10 cellular contexts compared by ENCODE assay signal in the genomic region with DNA sequence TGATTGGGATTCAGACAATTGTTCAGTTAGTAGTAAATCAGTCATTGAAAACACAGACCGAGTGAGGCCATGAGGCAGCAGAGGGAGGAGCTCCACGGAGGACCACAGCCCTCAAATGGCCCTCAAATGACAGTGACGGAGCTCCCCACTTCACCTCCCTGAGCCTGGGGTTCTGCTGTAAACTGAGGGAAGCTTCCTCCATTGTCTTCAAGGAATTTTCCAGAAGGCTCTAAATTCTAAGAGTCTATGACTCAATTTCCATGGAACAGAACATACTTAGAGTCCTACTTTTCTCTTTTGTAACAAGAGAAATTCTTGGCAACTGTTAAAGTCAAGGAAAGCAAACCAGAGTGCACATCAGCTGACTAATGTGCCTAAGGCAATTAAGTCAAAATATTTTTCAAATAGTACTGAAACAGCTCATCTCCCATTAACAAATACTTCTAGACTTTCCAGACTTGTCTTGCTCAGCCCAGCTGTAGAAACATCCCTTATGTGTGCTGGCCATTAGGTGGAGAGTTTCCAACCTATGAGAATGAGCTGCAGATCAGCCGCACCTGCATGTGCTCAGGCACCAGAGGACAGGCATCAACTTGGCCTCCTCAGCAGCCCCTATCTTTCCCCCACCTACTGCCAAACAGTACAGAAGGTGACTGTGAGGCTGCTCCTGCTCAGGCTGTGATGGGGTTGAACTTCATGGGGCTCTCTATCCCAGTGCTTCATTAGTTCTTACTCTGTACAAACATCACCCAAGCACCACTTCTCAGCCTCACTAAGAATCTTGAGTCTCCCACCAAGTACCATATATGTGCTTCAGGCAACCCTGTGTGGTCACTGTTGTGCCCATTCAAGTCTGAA. TPM values are rescaled to one million over a fixed set of nuclear protein-coding genes. Genes with fewer than 3 reads are reported as not detected.
DNase-seq lines count a peak whose midpoint lies in the region; ATAC-seq and TF ChIP-seq lines count a peak whose summit lies in the region.
"Had no signal": no experiment of that assay in that cellular context is flagged by ENCODE, and none has a peak within 500 bp of the region (broad histone marks: within the 10 kb centered on the region; RNA-seq: fewer than 3 reads in every experiment).

No MANE protein-coding gene starts in this region.

- DNase-seq in GM03348 (ENCODE audit: low spot score) (peak; percentile 85), body of pancreas (no peak), left ventricle myocardium inferior (no peak), SIG-M5 (lab: John Stamatoyannopoulos, UW) (no peak), HuH-7 (ENCODE audit: low spot score) (no peak)
- DNase-seq: activated naive CD8-positive, alpha-beta T cell treated with anti-CD3 and anti-CD28 coated beads for 36 hours; DND-41 had no signal

- H3K4me1 ChIP-seq in body of pancreas (peaks cover 34% of the 10 kb centered on the region), left ventricle myocardium inferior (peaks cover 61% of the 10 kb centered on the region), skeletal muscle satellite cell (ENCODE audit: control insufficient read depth, insufficient read depth, low read length) (peaks cover 22% of the 10 kb centered on the region)

- H3K4me3 ChIP-seq in body of pancreas (no peak overlapping the region), left ventricle myocardium inferior (no peak overlapping the region), skeletal muscle satellite cell (ENCODE audit: low read length) (peak overlapping the region; percentile 21)

- ATAC-seq in body of pancreas (peak; percentile 55), HG03520 (IDR thresholded peaks at IDR 0.05; ENCODE audit: unreplicated experiment) (no peak), HG02571 (IDR thresholded peaks at IDR 0.05; ENCODE audit: unreplicated experiment) (no peak)

- H3K4me2 ChIP-seq in skeletal muscle satellite cell (ENCODE audit: low read length): peak overlapping the region; percentile 36

- H3K27ac ChIP-seq in body of pancreas: peak overlapping the region in 2 of 4 donors; percentile 1 to 4
- peak overlapping the region; percentile 72 for H3K27ac ChIP-seq in left ventricle myocardium inferior (replicated peaks)

- H3K27me3 ChIP-seq in body of pancreas (no peaks in the 10 kb centered on the region), left ventricle myocardium inferior (ENCODE audit: low read depth) (no peaks in the 10 kb centered on the region), skeletal muscle satellite cell (ENCODE audit: control insufficient read depth, insufficient read depth, low read length) (no peaks in the 10 kb centered on the region)

- intact Hi-C loops in body of pancreas (cut with DNase I) (no loop called here), left ventricle myocardium inferior (cut with micrococcal nuclease) (no loop called here)

- 70 to 72% methylated on average over 4 of the region's 4 CpGs for WGBS in body of pancreas, 2 donors

- TF ChIP-seq CTCF in body of pancreas (IDR thresholded peaks at IDR 0.05): no peak
- no peak for TF ChIP-seq CTCF in left ventricle myocardium inferior (IDR thresholded peaks at IDR 0.05; ENCODE audit: borderline replicate concordance)

- no peak for TF ChIP-seq POLR2A in body of pancreas (IDR thresholded peaks at IDR 0.05)

- H3K9ac ChIP-seq in skeletal muscle satellite cell (ENCODE audit: low read depth, low read length): peak overlapping the region; percentile 40

- H3K9me3 ChIP-seq in body of pancreas (no peaks in the 10 kb centered on the region), left ventricle myocardium inferior (replicated peaks) (no peaks in the 10 kb centered on the region), skeletal muscle satellite cell (replicated peaks; ENCODE audit: low read length) (no peaks in the 10 kb centered on the region)

- no peaks in the 10 kb centered on the region for H3K36me3 ChIP-seq in body of pancreas (replicated peaks in 1 of 2; ENCODE audit: insufficient read depth in 1 of 2, low read depth in 2 of 2)
- H3K36me3 ChIP-seq in left ventricle myocardium inferior: no peaks in the 10 kb centered on the region
- no peaks in the 10 kb centered on the region for H3K36me3 ChIP-seq in skeletal muscle satellite cell (ENCODE audit: insufficient read depth, low read length)

RNA-seq across cellular contexts. Expression of gene TEX2, which starts 32.3 kb away (rescaled TPM):
- total RNA-seq in body of pancreas: 10 to 100 TPM; 36.1 to 82.1 TPM
- total RNA-seq in left ventricle myocardium inferior: 58.0 TPM
- 18.3 and 19.3 TPM in 2 replicates for total RNA-seq in skeletal muscle satellite cell (2012; rRNA removed)
